Comparison of ENCODE assay signal across 8 cellular contexts in genomic region chr6:56843476-56844349, GRCh38.
DNase-seq lines count a peak whose midpoint lies in the region; ATAC-seq, FAIRE-seq and TF ChIP-seq lines count a peak whose summit lies in the region.

No MANE protein-coding gene starts in this region.

- FAIRE-seq in urothelium cell line (lab: Jason Lieb, UNC), result peak; percentile 84

- TF ChIP-seq POLR2A in ovary (IDR thresholded peaks at IDR 0.05), result peak; percentile 33

- intact Hi-C loops in head of caudate nucleus (cut with DNase I), result no loop called here
- intact Hi-C loops in ovary (cut with DNase I), result loop anchor here in 2 of 4 donors (10.0 kb wide), 1 partner anchor 139 kb away; no protein-coding TSS in a partner anchor

- no peaks in the 10 kb centered on the region for H3K4me1 ChIP-seq in ovary (ENCODE audit: insufficient read depth)

- peak in 1 of 3 donors; percentile 46 for TF ChIP-seq CTCF in ovary (IDR thresholded peaks at IDR 0.05)

- H3K27ac Mint-ChIP-seq in activated naive CD4-positive, alpha-beta T cell treated with anti-CD3 and anti-CD28 coated beads, Interleukin-2, amount 50 U/mL, for 24 hours, result no peak overlapping the region

- DNase-seq in ELF-1 (ENCODE audit: low read depth, low spot score), result peak; percentile 95
- peak; percentile 93 for DNase-seq in RPMI8226
- DNase-seq in head of caudate nucleus, result peak; percentile 55 to 92 (median 85)
- DNase-seq in ovary, result peak; percentile 48 to 74 (median 66)
- DNase-seq in urothelium cell line (ENCODE audit: low spot score), result peak; percentile 96

- H3K4me3 Mint-ChIP-seq in activated naive CD4-positive, alpha-beta T cell treated with anti-CD3 and anti-CD28 coated beads, Interleukin-2, amount 50 U/mL, for 24 hours, result peak overlapping the region; percentile 75

- H3K27me3 Mint-ChIP-seq in activated naive CD4-positive, alpha-beta T cell treated with anti-CD3 and anti-CD28 coated beads, Interleukin-2, amount 50 U/mL, for 24 hours, result peaks cover 38% of the 10 kb centered on the region

- no peaks in the 10 kb centered on the region for H3K9me3 Mint-ChIP-seq in activated naive CD4-positive, alpha-beta T cell treated with anti-CD3 and anti-CD28 coated beads, Interleukin-2, amount 50 U/mL, for 24 hours

- no peaks in the 10 kb centered on the region for H3K36me3 ChIP-seq in ovary

- H3K4me3 ChIP-seq in ovary, result peak overlapping the region; percentile 75

- H3K4me1 Mint-ChIP-seq in activated naive CD4-positive, alpha-beta T cell treated with anti-CD3 and anti-CD28 coated beads, Interleukin-2, amount 50 U/mL, for 24 hours, result peaks cover 7% of the 10 kb centered on the region

- peak; percentile 71 for ATAC-seq in GM21619 (IDR thresholded peaks at IDR 0.05; ENCODE audit: unreplicated experiment)

- H3K27me3 ChIP-seq in ovary, result no peaks in the 10 kb centered on the region

- H3K27ac ChIP-seq in ovary, result peak overlapping the region; percentile 32 to 79

- TF ChIP-seq EP300 in Ishikawa (IDR thresholded peaks at IDR 0.05; ENCODE audit: borderline replicate concordance), result no peak
- no peak for TF ChIP-seq EP300 in ovary (IDR thresholded peaks at IDR 0.05)

- WGBS in ovary, 3 donors, result 1 to 2% (median 1%) methylated on average over 21 to 82 of the region's 87 CpGs

- peak; percentile 20; the same call in 1 of the 2 replicates for TF ChIP-seq RAD21 in Ishikawa (IDR thresholded peaks at IDR 0.05; ENCODE audit: low read depth)

- no peaks in the 10 kb centered on the region for H3K9me3 ChIP-seq in ovary

- no peaks in the 10 kb centered on the region for H3K36me3 Mint-ChIP-seq in activated naive CD4-positive, alpha-beta T cell treated with anti-CD3 and anti-CD28 coated beads, Interleukin-2, amount 50 U/mL, for 24 hours

TF ChIP-seq in Ishikawa, 13 proteins besides CTCF, POLR2A, EP300 and RAD21:
- TF ChIP-seq CEBPB (IDR thresholded peaks at IDR 0.05) (no peak), CREB1 (IDR thresholded peaks at IDR 0.05; ENCODE audit: low read depth) (no peak), EGR1 (IDR thresholded peaks at IDR 0.05) (no peak), NFIC (IDR thresholded peaks at IDR 0.05) (no peak), TAF1 (IDR thresholded peaks at IDR 0.05; ENCODE audit: low read depth) (0 out of 2 replicates have a peak, but pooled peaks have one; percentile 18), ZBTB7A (IDR thresholded peaks at IDR 0.05; ENCODE audit: low read depth) (peak; percentile 90), REST (IDR thresholded peaks at IDR 0.05; ENCODE audit: low read depth) (no peak), TEAD4 (IDR thresholded peaks at IDR 0.05) (no peak), YY1 (IDR thresholded peaks at IDR 0.05; ENCODE audit: low read depth) (no peak), FOXM1 (IDR thresholded peaks at IDR 0.05; ENCODE audit: borderline replicate concordance, low read depth) (no peak), MAX (IDR thresholded peaks at IDR 0.05) (no peak; the same call in 1 of the 2 replicates), USF1 (IDR thresholded peaks at IDR 0.05) (no peak), TCF12 (IDR thresholded peaks at IDR 0.05; ENCODE audit: low read depth) (no peak)

Comparison
In these comparisons a context has a peak if more than half of its experiments do, and no peak if none do; other contexts are left out.
1. Peak in every context shown above with its lines: DNase-seq, ATAC-seq, H3K4me3 ChIP-seq and H3K27ac ChIP-seq.